Comparison of ENCODE assay signal across 30 cellular contexts in the genomic region with DNA sequence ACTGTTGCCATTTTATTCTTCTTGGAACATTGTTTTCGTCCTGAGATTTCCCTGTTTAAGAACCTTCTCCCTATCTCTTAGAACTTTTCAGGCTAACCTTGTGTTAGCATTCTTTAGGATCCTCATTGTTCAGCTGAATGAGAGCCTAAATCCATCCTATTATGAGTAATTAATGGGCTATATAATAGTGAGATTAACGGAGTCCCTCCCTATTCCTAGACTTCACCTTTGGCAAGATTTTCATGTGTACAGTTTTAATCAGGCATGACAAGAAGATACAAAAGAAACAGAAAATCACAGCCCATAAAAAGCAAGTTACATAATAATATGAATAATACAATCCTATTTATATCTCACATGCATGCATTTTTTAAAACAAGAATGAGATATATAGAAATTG. TPM values are rescaled to one million over a fixed set of nuclear protein-coding genes. Genes with fewer than 3 reads are reported as not detected.
"Had no signal": no experiment of that assay in that cellular context is flagged by ENCODE, and none has a peak within 500 bp of the region (broad histone marks: within the 10 kb centered on the region; RNA-seq: fewer than 3 reads in every experiment).

No MANE protein-coding gene starts in this region.

- H3K36me3 ChIP-seq: gastrocnemius medialis, left lung, ovary, sigmoid colon, stomach, thyroid gland had no signal

- H3K27ac Mint-ChIP-seq: nephron progenitor cell; stimulated activated effector memory CD8-positive, alpha-beta T cell treated with anti-CD3 and anti-CD28 coated beads, Interleukin-12 subunit alpha, Interleukin-12 subunit beta, amount 100 ng/mL, for 72 hours had no signal

- H3K4me3 ChIP-seq: coronary artery, gastrocnemius medialis, left lung, ovary, psoas muscle, sigmoid colon, stomach, thyroid gland had no signal

- H3K9me3 Mint-ChIP-seq: naive thymus-derived CD4-positive, alpha-beta T cell; nephron progenitor cell; stimulated activated effector memory CD8-positive, alpha-beta T cell treated with anti-CD3 and anti-CD28 coated beads, Interleukin-12 subunit alpha, Interleukin-12 subunit beta, amount 100 ng/mL, for 72 hours had no signal

- DNase-seq: dermis blood vessel endothelial cell; effector CD4-positive, alpha-beta T cell; foreskin fibroblast; gastrocnemius medialis; head of caudate nucleus; left cardiac atrium; left lung; mammary epithelial cell; mesendoderm; midbrain; naive thymus-derived CD4-positive, alpha-beta T cell; nephron progenitor cell; occipital lobe; ovary; psoas muscle; right cardiac atrium; sigmoid colon; stimulated activated CD4-positive, alpha-beta T cell treated with anti-CD3 and anti-CD28 coated beads, Interleukin-2, amount 100 ng/mL, for 24 hours; stimulated activated CD4-positive, alpha-beta T cell treated with anti-CD3 and anti-CD28 coated beads, Interleukin-4, amount 100 ng/mL, for 24 hours; stimulated activated naive CD4-positive, alpha-beta T cell treated with Interleukin-2 at 50 U/mL for 16 hours; stomach; thyroid gland; trophoblast cell had no signal

- H3K9me3 ChIP-seq: gastrocnemius medialis, left lung, ovary, psoas muscle, sigmoid colon, stomach, thyroid gland had no signal

- ATAC-seq: gastrocnemius medialis; left cardiac atrium; left lung; naive thymus-derived CD4-positive, alpha-beta T cell; psoas muscle; right cardiac atrium; stimulated activated effector memory CD8-positive, alpha-beta T cell treated with anti-CD3 and anti-CD28 coated beads, Interleukin-12 subunit alpha, Interleukin-12 subunit beta, amount 100 ng/mL, for 72 hours had no signal

- H3K27me3 ChIP-seq: gastrocnemius medialis, left lung, ovary, sigmoid colon, stomach, thyroid gland had no signal

- H3K27me3 Mint-ChIP-seq: naive thymus-derived CD4-positive, alpha-beta T cell had no signal

- H3K27ac ChIP-seq: coronary artery, gastrocnemius medialis, left lung, ovary, psoas muscle, sigmoid colon, stomach, thyroid gland had no signal

- H3K4me3 Mint-ChIP-seq: naive thymus-derived CD4-positive, alpha-beta T cell; nephron progenitor cell; stimulated activated effector memory CD8-positive, alpha-beta T cell treated with anti-CD3 and anti-CD28 coated beads, Interleukin-12 subunit alpha, Interleukin-12 subunit beta, amount 100 ng/mL, for 72 hours had no signal

RNA-seq across cellular contexts. Expression of gene MSMP, which starts 9.1 kb away (rescaled TPM):
- total RNA-seq: gastrocnemius medialis, kidney epithelial cell, left cardiac atrium, mammary epithelial cell, occipital lobe, psoas muscle, renal cortical epithelial cell, right cardiac atrium, sigmoid colon, skeletal muscle tissue, stomach, subcutaneous adipose tissue, temporal lobe had no signal
